21 cellular contexts compared by ENCODE assay signal in the genomic region with DNA sequence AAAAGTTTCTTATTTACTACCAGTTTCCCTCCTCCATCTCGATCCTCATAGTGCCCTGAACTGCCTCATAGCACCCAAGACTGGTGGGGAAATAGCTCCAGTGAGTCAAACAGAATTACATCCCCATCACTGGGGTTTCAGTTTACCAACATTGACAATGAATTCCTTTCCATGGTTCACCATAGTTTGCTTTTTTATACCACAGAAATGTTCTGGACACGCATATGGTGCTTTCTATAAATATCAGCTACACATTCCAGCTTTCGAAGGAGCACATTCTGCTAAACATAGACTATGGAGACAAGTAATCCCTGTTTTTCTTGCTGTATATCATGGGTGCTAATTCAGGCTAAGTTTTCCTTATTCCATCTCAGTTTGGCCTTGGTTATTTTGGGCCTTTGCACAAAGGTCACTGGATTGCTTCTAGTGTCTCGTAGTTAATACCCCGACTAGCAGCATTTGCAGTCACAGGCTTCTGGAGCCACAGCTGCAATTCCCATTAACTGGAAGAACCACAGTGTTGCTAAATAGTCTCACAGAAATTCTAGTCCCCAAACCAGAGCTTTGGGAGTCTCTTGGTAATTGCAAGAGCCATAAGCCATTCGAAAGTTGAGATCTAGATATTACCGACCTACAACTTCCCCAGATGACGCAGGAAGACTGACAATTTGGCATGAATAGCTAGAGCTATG. TPM values are rescaled to one million over a fixed set of nuclear protein-coding genes. Genes with fewer than 3 reads are reported as not detected.
DNase-seq lines count a peak whose midpoint lies in the region; ATAC-seq, FAIRE-seq and TF ChIP-seq lines count a peak whose summit lies in the region.
"Had no signal": no experiment of that assay in that cellular context is flagged by ENCODE, and none has a peak within 500 bp of the region (broad histone marks: within the 10 kb centered on the region; RNA-seq: fewer than 3 reads in every experiment).

No MANE protein-coding gene starts in this region.

- no TSS peak for BruUV-seq in K562 (replicated peaks; lab: Mats Ljungman, UMichigan)

- no peaks in the 10 kb centered on the region for H3K79me2 ChIP-seq in K562 (ENCODE audit: control insufficient read depth, insufficient read depth, low read length)
- H3K79me2 ChIP-seq: hepatocyte had no signal

- H3K9ac ChIP-seq in K562 (ENCODE audit: insufficient read depth in 1 of 2, low read depth in 2 of 2, low read length in 2 of 2), result no peak overlapping the region

- H4K20me1 ChIP-seq in K562 (replicated peaks; ENCODE audit: control insufficient read depth, insufficient read depth, low read length), result no peaks in the 10 kb centered on the region

- H3K27ac ChIP-seq in cardiac muscle cell (peak overlapping the region; percentile 41), K562 (ENCODE audit: extremely low read depth, low read depth, low read length) (no peak overlapping the region)
- H3K27ac ChIP-seq: esophagus muscularis mucosa, hepatocyte, prostate gland, tibial nerve had no signal

- H3K27me3 ChIP-seq in cardiac muscle cell (no peaks in the 10 kb centered on the region), K562 (ENCODE audit: control insufficient read depth in 2 of 2, insufficient read depth in 2 of 2, low read length in 2 of 2) (no peaks in the 10 kb centered on the region; a peak in 1 of 5 replicates)
- H3K27me3 ChIP-seq: esophagus muscularis mucosa, tibial nerve had no signal

- H3K9me3 ChIP-seq in cardiac muscle cell (ENCODE audit: low read depth) (no peaks in the 10 kb centered on the region), K562 (replicated peaks; ENCODE audit: control insufficient read depth, insufficient read depth, low read depth, low read length) (no peaks in the 10 kb centered on the region; the same call in 1 of the 2 replicates)
- H3K9me3 ChIP-seq: esophagus muscularis mucosa, prostate gland, tibial nerve had no signal

- ATAC-seq in K562 (no peak), left ventricle myocardium superior (peak; percentile 48)
- ATAC-seq: HepG2 had no signal

- TF ChIP-seq RAD21 in K562 (CRISPR knock-in tag; conservative IDR thresholded peaks at IDR 0.05 in 1 of 2, IDR thresholded peaks at IDR 0.05 in 1 of 2), result no peak

- no peak for DNase-seq in cardiac muscle cell (ENCODE audit: low read depth in 1 of 2, low spot score in 1 of 2)
- no peak for DNase-seq in cardiac septum (ENCODE audit: low spot score)
- DNase-seq in K562 (ENCODE audit: extremely low read depth in 1 of 4, low spot score in 3 of 4), result no peak
- no peak for DNase-seq in left ventricle myocardium superior
- DNase-seq in erythroblast (lab: John Stamatoyannopoulos, UW), result no peak
- DNase-seq in DMS153 treated with DMSO at 0.1 percent for 48 hours (lab: John Stamatoyannopoulos, UW; ENCODE audit: unreplicated experiment), result no peak
- DNase-seq in SKM-1 (lab: John Stamatoyannopoulos, UW; ENCODE audit: unreplicated experiment), result no peak
- DNase-seq in COLO668 (lab: John Stamatoyannopoulos, UW; ENCODE audit: unreplicated experiment), result no peak
- DNase-seq: activated CD4-positive, alpha-beta T cell treated with anti-CD3 and anti-CD28 coated beads, Interleukin-2, amount 50 U/mL, for 4 hours; activated naive CD4-positive, alpha-beta T cell treated with anti-CD3 and anti-CD28 coated beads, Interleukin-2, amount 10 ng/mL, durations not matched to agents 7 days and 5 days; CD4-positive, CD25-positive, alpha-beta regulatory T cell; kidney; NCI-H1930; NCI-H446 had no signal

- CTCF ChIA-PET in K562 (lab: Yijun Ruan, JAX; ENCODE audit: low intra/inter-chr PET ratio), result no interaction called here

- H2AFZ ChIP-seq in K562 (ENCODE audit: low read depth, low read length), result peak overlapping the region; percentile 41
- H2AFZ ChIP-seq: hepatocyte had no signal

- no peak overlapping the region for H3K4me2 ChIP-seq in K562 (ENCODE audit: insufficient read depth, low read length)
- H3K4me2 ChIP-seq: hepatocyte had no signal

- no peaks in the 10 kb centered on the region for H3K9me1 ChIP-seq in K562 (ENCODE audit: control insufficient read depth, insufficient read depth, low read length)

- in situ Hi-C loops in K562 (cut with MboI), result no loop called here

- TF ChIP-seq POLR2A in K562 (conservative IDR thresholded peaks at IDR 0.05) (no peak), erythroblast (IDR thresholded peaks at IDR 0.05; ENCODE audit: low read length) (no peak)

- H3K36me3 ChIP-seq in cardiac muscle cell (no peaks in the 10 kb centered on the region), K562 (ENCODE audit: control insufficient read depth, insufficient read depth, low read length) (no peaks in the 10 kb centered on the region)
- H3K36me3 ChIP-seq: esophagus muscularis mucosa, prostate gland, tibial nerve had no signal

- intact Hi-C loops in cardiac septum (cut with DNase I) (no loop called here), K562 (cut with micrococcal nuclease) (loop anchor here (10.0 kb wide), 1 partner anchor 220 kb away; no protein-coding TSS in a partner anchor), left ventricle myocardium superior (cut with micrococcal nuclease) (no loop called here)

- POLR2A ChIA-PET in K562 (lab: Yijun Ruan, JAX), result no interaction called here

- 12% methylated on average over 8 of the region's 8 CpGs for WGBS in K562 (ENCODE audit: insufficient coverage, low coverage, missing lambda C conversion rate)

- TF ChIP-seq CTCF in cardiac muscle cell (IDR thresholded peaks at IDR 0.05; ENCODE audit: low read depth, low read length) (no peak), K562 (IDR thresholded peaks at IDR 0.05 in 2 of 3, conservative IDR thresholded peaks at IDR 0.05 in 1 of 3; ENCODE audit: insufficient read depth in 2 of 3, low read depth in 1 of 3, low read length in 3 of 3) (no peak)

- no peak for TF ChIP-seq EP300 in K562 (IDR thresholded peaks at IDR 0.05; ENCODE audit: low read length)

- H3K4me1 ChIP-seq in cardiac muscle cell (ENCODE audit: low read depth) (peaks cover 18% of the 10 kb centered on the region), K562 (replicated peaks in 1 of 2; ENCODE audit: control insufficient read depth in 2 of 2, insufficient read depth in 2 of 2, low read length in 2 of 2) (no peaks in the 10 kb centered on the region)
- H3K4me1 ChIP-seq: esophagus muscularis mucosa, prostate gland, tibial nerve had no signal

- no peak for FAIRE-seq in K562 (lab: Jason Lieb, UNC)
- FAIRE-seq: A204.1, GM18507, HepG2, kidney had no signal

- H3K4me3 ChIP-seq in cardiac muscle cell, result no peak overlapping the region
- H3K4me3 ChIP-seq in K562, result no peak overlapping the region
- H3K4me3 ChIP-seq: esophagus muscularis mucosa, hepatocyte, prostate gland, tibial nerve had no signal

TF ChIP-seq in K562, 482 proteins besides CTCF, POLR2A, EP300 and RAD21 (continues in another document):
- TF ChIP-seq, protein P1, sequence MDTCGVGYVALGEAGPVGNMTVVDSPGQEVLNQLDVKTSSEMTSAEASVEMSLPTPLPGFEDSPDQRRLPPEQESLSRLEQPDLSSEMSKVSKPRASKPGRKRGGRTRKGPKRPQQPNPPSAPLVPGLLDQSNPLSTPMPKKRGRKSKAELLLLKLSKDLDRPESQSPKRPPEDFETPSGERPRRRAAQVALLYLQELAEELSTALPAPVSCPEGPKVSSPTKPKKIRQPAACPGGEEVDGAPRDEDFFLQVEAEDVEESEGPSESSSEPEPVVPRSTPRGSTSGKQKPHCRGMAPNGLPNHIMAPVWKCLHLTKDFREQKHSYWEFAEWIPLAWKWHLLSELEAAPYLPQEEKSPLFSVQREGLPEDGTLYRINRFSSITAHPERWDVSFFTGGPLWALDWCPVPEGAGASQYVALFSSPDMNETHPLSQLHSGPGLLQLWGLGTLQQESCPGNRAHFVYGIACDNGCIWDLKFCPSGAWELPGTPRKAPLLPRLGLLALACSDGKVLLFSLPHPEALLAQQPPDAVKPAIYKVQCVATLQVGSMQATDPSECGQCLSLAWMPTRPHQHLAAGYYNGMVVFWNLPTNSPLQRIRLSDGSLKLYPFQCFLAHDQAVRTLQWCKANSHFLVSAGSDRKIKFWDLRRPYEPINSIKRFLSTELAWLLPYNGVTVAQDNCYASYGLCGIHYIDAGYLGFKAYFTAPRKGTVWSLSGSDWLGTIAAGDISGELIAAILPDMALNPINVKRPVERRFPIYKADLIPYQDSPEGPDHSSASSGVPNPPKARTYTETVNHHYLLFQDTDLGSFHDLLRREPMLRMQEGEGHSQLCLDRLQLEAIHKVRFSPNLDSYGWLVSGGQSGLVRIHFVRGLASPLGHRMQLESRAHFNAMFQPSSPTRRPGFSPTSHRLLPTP (IDR thresholded peaks at IDR 0.05; ENCODE audit: borderline replicate concordance, extremely low read depth, insufficient read length), result no peak
- no peak for TF ChIP-seq MCM3 (IDR thresholded peaks at IDR 0.05)
- no peak for TF ChIP-seq PCBP1 (IDR thresholded peaks at IDR 0.05; ENCODE audit: low read depth, low read length, poor library complexity, severe bottlenecking)
- TF ChIP-seq ZFP30 (CRISPR knock-in tag; IDR thresholded peaks at IDR 0.05; ENCODE audit: borderline replicate concordance), result no peak
- TF ChIP-seq PRPF4 (IDR thresholded peaks at IDR 0.05; ENCODE audit: insufficient read depth, low read depth, low read length, poor library complexity, severe bottlenecking), result no peak
- no peak for TF ChIP-seq MIER1 (IDR thresholded peaks at IDR 0.05; ENCODE audit: low read depth)
- no peak for TF ChIP-seq ASH1L (IDR thresholded peaks at IDR 0.05; ENCODE audit: borderline replicate concordance, low read depth, partially characterized antibody)
- no peak for TF ChIP-seq LEF1 (IDR thresholded peaks at IDR 0.05)

RNA-seq across cellular contexts. Expression of a gene that starts 53.4 kb away (rescaled TPM):
- 51.2 and 54.1 TPM in 2 replicates for total RNA-seq in cardiac muscle cell
- 46.8 and 48.7 TPM in 2 replicates for polyA plus RNA-seq in cardiac muscle cell
- 0.65 TPM for total RNA-seq in cardiac septum
- total RNA-seq in K562 (2011; cell fraction: chromatin; rRNA removed; ENCODE audit: low replicate concordance), result 1.2 and 1.4 TPM in 2 replicates
- 0.33 and 0.79 TPM in 2 replicates for total RNA-seq in K562 (2011; cell fraction: nucleolus; rRNA removed)
- 0.69 and 0.95 TPM in 2 replicates for total RNA-seq in K562 (2011; cell fraction: nucleoplasm; rRNA removed)
- 0.24 and 0.27 TPM in 2 replicates for total RNA-seq in K562 (2014; rRNA removed)
- total RNA-seq in K562 (2014; rRNA removed; fragmentation: Illumina TruSeq; extraction: Trizol), result 0.07 and 0.19 TPM in 2 replicates
- total RNA-seq in K562 (2015; rRNA removed; fragmentation: Illumina TruSeq; extraction: Trizol), result 0.11 TPM in 1 of 2 replicates, not detected in the other
- 0.13 and 0.20 TPM in 2 replicates for total RNA-seq in K562 (2021)
- 0.16 and 0.17 TPM in 2 replicates for polyA plus RNA-seq in K562 (2011; rRNA removed)
- polyA plus RNA-seq in K562 (2011; cell fraction: cytosol; rRNA removed), result 0.09 and 0.13 TPM in 2 replicates
- polyA plus RNA-seq in K562 (2011; cell fraction: nucleus; rRNA removed), result 0.21 and 0.43 TPM in 2 replicates
- polyA plus RNA-seq in K562 (2012), result 0.04 and 0.05 TPM in 2 replicates
- 0.18 TPM in 2 replicates for polyA plus RNA-seq in K562 (2014; fragmentation: Illumina TruSeq; extraction: Trizol)
- under 1 TPM; 0.01 TPM for polyA plus RNA-seq in K562 (2014; fragmentation: Nextera tagmentation; extraction: Ambion mirVana)
- polyA plus RNA-seq in K562 (2014; rRNA removed), result 0.04 and 0.09 TPM in 2 replicates
- 0.15 and 0.28 TPM in 2 replicates for polyA minus RNA-seq in K562 (2011; rRNA and poly(A)+ RNA removed)
- polyA minus RNA-seq in K562 (2011; cell fraction: cytosol; rRNA and poly(A)+ RNA removed), result not detected in 2 replicates
- 0.89 and 1.1 TPM in 2 replicates for polyA minus RNA-seq in K562 (2011; cell fraction: nucleus; rRNA and poly(A)+ RNA removed)
- 0.25 TPM for total RNA-seq in left ventricle myocardium superior
- total RNA-seq: HepG2 had no signal
- polyA plus RNA-seq: CD4-positive, CD25-positive, alpha-beta regulatory T cell; HepG2 had no signal

Comparison
In these comparisons a context has a peak if more than half of its experiments do, and no peak if none do; other contexts are left out.
1. RNA of a gene that starts 53.4 kb away (total RNA-seq): 51.2 to 54.1 TPM in cardiac muscle cell; 0.65 TPM in cardiac septum (single experiment), 0.25 TPM in left ventricle myocardium superior (single experiment) and 0.07 to 1.4 TPM in K562; every median in the first group is over 10 times any median in the second.